ENCODE assay signal across 8 cellular contexts in genomic region chr12:67827820-67828383, GRCh38.
DNase-seq lines count a peak whose midpoint lies in the region; ATAC-seq and TF ChIP-seq lines count a peak whose summit lies in the region.

No MANE protein-coding gene starts in this region.

- 4% methylated on average over 7 of the region's 7 CpGs for WGBS in smooth muscle cell (ENCODE audit: low lambda C conversion rate)

- H3K4me3 ChIP-seq in smooth muscle cell: peak overlapping the region; percentile 39

- intact Hi-C loops in left cardiac atrium (cut with DNase I): no loop called here

- H3K27ac Mint-ChIP-seq in activated T-helper 17 cell treated with anti-CD3 and anti-CD28 coated beads, Interleukin-2, amount 50 U/mL, for 72 hours: peak overlapping the region; percentile 89

- ATAC-seq in HG03558 (IDR thresholded peaks at IDR 0.05; ENCODE audit: extremely low read depth, unreplicated experiment) (peak; percentile 65), left cardiac atrium (peak; percentile 88 to 99), GM19452 (IDR thresholded peaks at IDR 0.05; ENCODE audit: unreplicated experiment) (no peak), HG03460 (IDR thresholded peaks at IDR 0.05; ENCODE audit: unreplicated experiment) (no peak)
- peak; percentile 98 for ATAC-seq in activated T-helper 17 cell treated with anti-CD3 and anti-CD28 coated beads, Interleukin-2, amount 50 U/mL, for 72 hours (replicated peaks)

- no peaks in the 10 kb centered on the region for H3K27me3 ChIP-seq in smooth muscle cell (ENCODE audit: low read depth)

- H3K4me3 Mint-ChIP-seq in activated T-helper 17 cell treated with anti-CD3 and anti-CD28 coated beads, Interleukin-2, amount 50 U/mL, for 72 hours: peak overlapping the region; percentile 71

- no peaks in the 10 kb centered on the region for H3K9me3 Mint-ChIP-seq in activated T-helper 17 cell treated with anti-CD3 and anti-CD28 coated beads, Interleukin-2, amount 50 U/mL, for 72 hours

- H3K36me3 ChIP-seq in smooth muscle cell (ENCODE audit: low read depth): no peaks in the 10 kb centered on the region

- H3F3A ChIP-seq in smooth muscle cell (ENCODE audit: low read depth): peaks cover 38% of the 10 kb centered on the region

- H3K4me1 ChIP-seq in smooth muscle cell (ENCODE audit: low read depth): peaks cover 22% of the 10 kb centered on the region

- H3K36me3 Mint-ChIP-seq in activated T-helper 17 cell treated with anti-CD3 and anti-CD28 coated beads, Interleukin-2, amount 50 U/mL, for 72 hours (ENCODE audit: low read depth): no peaks in the 10 kb centered on the region

- no peak overlapping the region for H2AFZ ChIP-seq in smooth muscle cell (ENCODE audit: low read depth)

- peak; percentile 78 for DNase-seq in GM04504 (ENCODE audit: low read depth)
- peak; percentile 50 for DNase-seq in left cardiac atrium
- DNase-seq in smooth muscle cell (lab: John Stamatoyannopoulos, UW; ENCODE audit: unreplicated experiment): peak; percentile 8
- DNase-seq in HuH-7.5 (ENCODE audit: low spot score): no peak

- H3K9ac ChIP-seq in smooth muscle cell (ENCODE audit: low read depth): peak overlapping the region; percentile 98

- H3K4me2 ChIP-seq in smooth muscle cell: peak overlapping the region; percentile 87

- H3K27me3 Mint-ChIP-seq in activated T-helper 17 cell treated with anti-CD3 and anti-CD28 coated beads, Interleukin-2, amount 50 U/mL, for 72 hours: no peaks in the 10 kb centered on the region

- peak overlapping the region; percentile 100 for H3K27ac ChIP-seq in smooth muscle cell (ENCODE audit: low read depth)

- no peaks in the 10 kb centered on the region for H3K9me3 ChIP-seq in smooth muscle cell (replicated peaks; ENCODE audit: low read depth)

- peaks cover 13% of the 10 kb centered on the region for H3K4me1 Mint-ChIP-seq in activated T-helper 17 cell treated with anti-CD3 and anti-CD28 coated beads, Interleukin-2, amount 50 U/mL, for 72 hours

- TF ChIP-seq CTCF in smooth muscle cell (IDR thresholded peaks at IDR 0.05; ENCODE audit: borderline replicate concordance, insufficient read depth, poor library complexity, severe bottlenecking): no peak

- H4K20me1 ChIP-seq in smooth muscle cell (ENCODE audit: low read depth): no peaks in the 10 kb centered on the region

- H3K79me2 ChIP-seq in smooth muscle cell (ENCODE audit: low read depth): no peaks in the 10 kb centered on the region

Comparison
In these comparisons a context has a peak if more than half of its experiments do, and no peak if none do; other contexts are left out.
1. ATAC-seq: peak in HG03558 (single experiment), activated T-helper 17 cell treated with anti-CD3 and anti-CD28 coated beads, Interleukin-2, amount 50 U/mL, for 72 hours (single experiment) and left cardiac atrium (2 of 2); none in GM19452 (single experiment) and HG03460 (single experiment).